Comparison of ENCODE assay signal across 29 cellular contexts in the genomic region with DNA sequence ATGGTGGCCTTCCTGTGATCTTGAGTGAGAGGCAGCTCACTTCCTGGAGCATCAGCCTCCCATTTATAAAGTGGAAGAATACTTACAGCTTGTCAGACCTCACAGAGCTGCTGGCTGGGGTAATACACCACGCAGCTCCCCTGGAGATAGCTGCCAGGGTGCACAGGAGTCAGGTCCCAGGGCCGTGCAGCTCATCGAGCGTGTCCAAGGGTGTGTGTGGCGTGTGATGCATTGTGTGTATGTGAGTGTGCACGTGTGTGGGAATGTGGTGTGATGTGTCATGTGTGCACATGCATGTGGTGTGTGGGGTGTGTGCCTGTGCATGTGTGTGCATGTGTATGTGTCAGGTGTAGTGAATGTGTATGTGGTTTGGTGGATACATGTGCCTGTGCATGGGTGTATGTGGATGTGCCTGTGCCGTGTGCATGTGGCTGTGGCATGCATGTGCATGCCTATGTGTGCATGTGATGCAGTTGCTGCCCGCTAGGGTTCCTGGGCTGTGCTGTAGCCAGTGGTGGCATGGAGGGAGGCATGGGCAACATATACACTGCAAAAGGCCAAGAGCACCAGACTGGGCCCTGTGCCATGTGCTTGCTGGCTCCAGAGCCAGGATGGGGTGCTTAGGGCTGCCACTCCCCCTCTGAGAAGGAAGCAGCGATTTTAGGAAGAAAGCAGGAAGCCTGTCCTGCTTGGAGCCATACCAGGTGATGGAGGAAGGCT. TPM values are rescaled to one million over a fixed set of nuclear protein-coding genes. Genes with fewer than 3 reads are reported as not detected.
A peak's percentile ranks its signal among the peaks of the same experiment; 100 is the strongest.
DNase-seq lines count a peak whose midpoint lies in the region; ATAC-seq, FAIRE-seq and TF ChIP-seq lines count a peak whose summit lies in the region.
"Had no signal": no experiment of that assay in that cellular context is flagged by ENCODE, and none has a peak within 500 bp of the region (broad histone marks: within the 10 kb centered on the region; RNA-seq: fewer than 3 reads in every experiment).

No MANE protein-coding gene starts in this region.

- CTCF ChIA-PET in K562 (lab: Yijun Ruan, JAX; ENCODE audit: low intra/inter-chr PET ratio), result no interaction called here

- intact Hi-C loops in K562 (cut with micrococcal nuclease) (no loop called here), lower lobe of right lung (cut with DNase I) (no loop called here), upper lobe of right lung (cut with DNase I) (no loop called here)

- H3K4me2 ChIP-seq in K562 (ENCODE audit: insufficient read depth, low read length), result no peak overlapping the region
- H3K4me2 ChIP-seq: A549, BLaER1, KMS-11, PC-9 had no signal

- H3K9me3 ChIP-seq in K562 (replicated peaks; ENCODE audit: control insufficient read depth, insufficient read depth, low read depth, low read length), result no peaks in the 10 kb centered on the region
- no peaks in the 10 kb centered on the region for H3K9me3 ChIP-seq in lower lobe of right lung
- no peaks in the 10 kb centered on the region for H3K9me3 ChIP-seq in upper lobe of right lung

- H3K9me3 Mint-ChIP-seq in activated naive CD8-positive, alpha-beta T cell treated with anti-CD3 and anti-CD28 coated beads, Interleukin-2, amount 10 ng/mL, durations not matched to agents 7 days and 5 days, result no peaks in the 10 kb centered on the region
- H3K9me3 Mint-ChIP-seq in activated naive CD8-positive, alpha-beta T cell treated with anti-CD3 and anti-CD28 coated beads for 36 hours, result peaks cover 1% of the 10 kb centered on the region
- no peaks in the 10 kb centered on the region for H3K9me3 Mint-ChIP-seq in endothelial cell (ENCODE audit: unreplicated experiment)
- H3K9me3 Mint-ChIP-seq: activated naive CD4-positive, alpha-beta T cell treated with anti-CD3 and anti-CD28 coated beads, Interleukin-2, amount 50 U/mL, for 72 hours; activated T-helper 17 cell treated with anti-CD3 and anti-CD28 coated beads, Interleukin-2, amount 50 U/mL, for 72 hours had no signal

- TF ChIP-seq EP300 in K562 (IDR thresholded peaks at IDR 0.05; ENCODE audit: low read length), result no peak

- 2% methylated on average over 9 of the region's 9 CpGs for WGBS in K562 (ENCODE audit: insufficient coverage, low coverage, missing lambda C conversion rate)

- H4K20me1 ChIP-seq in K562 (replicated peaks; ENCODE audit: control insufficient read depth, insufficient read depth, low read length), result peaks cover 4% of the 10 kb centered on the region; the same call in 1 of the 2 replicates
- H4K20me1 ChIP-seq: BLaER1 had no signal

- H3K4me1 ChIP-seq in K562 (replicated peaks in 1 of 2; ENCODE audit: control insufficient read depth in 2 of 2, insufficient read depth in 2 of 2, low read length in 2 of 2) (peaks cover 0 to 5% of the 10 kb centered on the region in 2 experiments; a peak in 1 of 5 replicates), lower lobe of right lung (no peaks in the 10 kb centered on the region), upper lobe of right lung (no peaks in the 10 kb centered on the region)
- H3K4me1 ChIP-seq: A549, BLaER1, esophagus squamous epithelium, gastroesophageal sphincter had no signal

- TF ChIP-seq RAD21 in K562 (CRISPR knock-in tag; conservative IDR thresholded peaks at IDR 0.05 in 1 of 2, IDR thresholded peaks at IDR 0.05 in 1 of 2), result no peak

- no peak for TF ChIP-seq POLR2A in K562 (conservative IDR thresholded peaks at IDR 0.05)

- no peak for ATAC-seq in activated naive CD8-positive, alpha-beta T cell treated with anti-CD3 and anti-CD28 coated beads, Interleukin-2, amount 10 ng/mL, durations not matched to agents 7 days and 5 days (ENCODE audit: low read depth)
- ATAC-seq in K562, result peak; percentile 62; the same call in 2 of the 3 replicates
- no peak for ATAC-seq in lower lobe of right lung
- peak; percentile 12 for ATAC-seq in upper lobe of right lung
- ATAC-seq in GM21723 (IDR thresholded peaks at IDR 0.05; ENCODE audit: unreplicated experiment), result no peak
- ATAC-seq: activated naive CD4-positive, alpha-beta T cell treated with anti-CD3 and anti-CD28 coated beads, Interleukin-2, amount 50 U/mL, for 72 hours; activated T-helper 17 cell treated with anti-CD3 and anti-CD28 coated beads, Interleukin-2, amount 50 U/mL, for 72 hours; gastroesophageal sphincter; HCT116; T-cell had no signal

- H3K27me3 ChIP-seq in K562 (ENCODE audit: control insufficient read depth in 2 of 2, insufficient read depth in 2 of 2, low read length in 2 of 2) (peaks cover 21 to 49% of the 10 kb centered on the region in 2 experiments), lower lobe of right lung (ENCODE audit: low read depth) (peaks cover 9% of the 10 kb centered on the region), upper lobe of right lung (peaks cover 18% of the 10 kb centered on the region)
- H3K27me3 ChIP-seq: BLaER1 had no signal

- POLR2A ChIA-PET in activated naive CD8-positive, alpha-beta T cell treated with anti-CD3 and anti-CD28 coated beads, Interleukin-2, amount 10 ng/mL, durations not matched to agents 7 days and 5 days (lab: Charles Lee), result no interaction called here
- POLR2A ChIA-PET in K562 (lab: Yijun Ruan, JAX), result interaction anchor here (0.6 to 1.1 kb wide), 2 partner anchors 14 kb away, joined by 3 read pairs; no protein-coding TSS in a partner anchor

- peaks cover 31% of the 10 kb centered on the region for H3K27me3 Mint-ChIP-seq in activated naive CD8-positive, alpha-beta T cell treated with anti-CD3 and anti-CD28 coated beads, Interleukin-2, amount 10 ng/mL, durations not matched to agents 7 days and 5 days
- H3K27me3 Mint-ChIP-seq in activated naive CD8-positive, alpha-beta T cell treated with anti-CD3 and anti-CD28 coated beads for 36 hours, result peaks cover 33% of the 10 kb centered on the region
- H3K27me3 Mint-ChIP-seq in endothelial cell (ENCODE audit: unreplicated experiment), result peaks cover 3% of the 10 kb centered on the region

- no peak overlapping the region for H3K27ac ChIP-seq in K562 (ENCODE audit: extremely low read depth, low read depth, low read length)
- no peak overlapping the region for H3K27ac ChIP-seq in lower lobe of right lung
- no peak overlapping the region for H3K27ac ChIP-seq in upper lobe of right lung
- H3K27ac ChIP-seq: A549, BLaER1, esophagus squamous epithelium, gastroesophageal sphincter, KMS-11, PC-9 had no signal

- H3K4me1 Mint-ChIP-seq in activated naive CD8-positive, alpha-beta T cell treated with anti-CD3 and anti-CD28 coated beads, Interleukin-2, amount 10 ng/mL, durations not matched to agents 7 days and 5 days, result no peaks in the 10 kb centered on the region
- no peaks in the 10 kb centered on the region for H3K4me1 Mint-ChIP-seq in activated naive CD8-positive, alpha-beta T cell treated with anti-CD3 and anti-CD28 coated beads for 36 hours
- no peaks in the 10 kb centered on the region for H3K4me1 Mint-ChIP-seq in endothelial cell (ENCODE audit: unreplicated experiment)
- H3K4me1 Mint-ChIP-seq: activated T-helper 17 cell treated with anti-CD3 and anti-CD28 coated beads, Interleukin-2, amount 50 U/mL, for 72 hours; T-cell had no signal

- H3K4me3 Mint-ChIP-seq in activated naive CD8-positive, alpha-beta T cell treated with anti-CD3 and anti-CD28 coated beads, Interleukin-2, amount 10 ng/mL, durations not matched to agents 7 days and 5 days, result no peak overlapping the region
- no peak overlapping the region for H3K4me3 Mint-ChIP-seq in activated naive CD8-positive, alpha-beta T cell treated with anti-CD3 and anti-CD28 coated beads for 36 hours
- H3K4me3 Mint-ChIP-seq in endothelial cell (ENCODE audit: unreplicated experiment), result no peak overlapping the region
- H3K4me3 Mint-ChIP-seq: activated T-helper 17 cell treated with anti-CD3 and anti-CD28 coated beads, Interleukin-2, amount 50 U/mL, for 72 hours; T-cell had no signal

- H3K4me3 ChIP-seq in K562 (no peak overlapping the region), lower lobe of right lung (no peak overlapping the region), upper lobe of right lung (no peak overlapping the region)
- H3K4me3 ChIP-seq: A549, BLaER1, esophagus squamous epithelium, gastroesophageal sphincter, PC-9 had no signal

- H3K27ac Mint-ChIP-seq in activated naive CD8-positive, alpha-beta T cell treated with anti-CD3 and anti-CD28 coated beads, Interleukin-2, amount 10 ng/mL, durations not matched to agents 7 days and 5 days, result no peak overlapping the region
- H3K27ac Mint-ChIP-seq in activated naive CD8-positive, alpha-beta T cell treated with anti-CD3 and anti-CD28 coated beads for 36 hours, result no peak overlapping the region
- no peak overlapping the region for H3K27ac Mint-ChIP-seq in endothelial cell (ENCODE audit: unreplicated experiment)
- H3K27ac Mint-ChIP-seq: activated T-helper 17 cell treated with anti-CD3 and anti-CD28 coated beads, Interleukin-2, amount 50 U/mL, for 72 hours; T-cell had no signal

- TF ChIP-seq CTCF in K562 (IDR thresholded peaks at IDR 0.05 in 2 of 3, conservative IDR thresholded peaks at IDR 0.05 in 1 of 3; ENCODE audit: insufficient read depth in 2 of 3, low read depth in 1 of 3, low read length in 3 of 3) (no peak), lower lobe of right lung (IDR thresholded peaks at IDR 0.05) (no peak), upper lobe of right lung (IDR thresholded peaks at IDR 0.05) (no peak), endothelial cell (IDR thresholded peaks at IDR 0.05; ENCODE audit: unreplicated experiment) (no peak)

- no peak for FAIRE-seq in K562 (lab: Jason Lieb, UNC)
- FAIRE-seq: A549, GM18507 had no signal

- H2AFZ ChIP-seq in K562 (ENCODE audit: low read depth, low read length), result no peak overlapping the region
- H2AFZ ChIP-seq: PC-9 had no signal

- BruUV-seq in K562 (replicated peaks; lab: Mats Ljungman, UMichigan), result no TSS peak

- peak; percentile 17 for DNase-seq in activated naive CD8-positive, alpha-beta T cell treated with anti-CD3 and anti-CD28 coated beads, Interleukin-2, amount 10 ng/mL, durations not matched to agents 7 days and 5 days
- no peak for DNase-seq in activated naive CD8-positive, alpha-beta T cell treated with anti-CD3 and anti-CD28 coated beads for 36 hours
- DNase-seq in K562 (ENCODE audit: extremely low read depth in 1 of 4, low spot score in 3 of 4) (no peak), lower lobe of right lung (peak; percentile 31), upper lobe of right lung (peak; percentile 35), NCI-H1048 (lab: John Stamatoyannopoulos, UW) (no peak), endothelial cell (ENCODE audit: low spot score) (no peak)
- DNase-seq: activated CD4-positive, alpha-beta T cell treated with anti-CD3 and anti-CD28 coated beads for 48 hours; cerebellar nuclear complex; COR-L47; effector CD8-positive, alpha-beta T cell; esophagus squamous epithelium; mammary epithelial cell; NCI-H187 treated with DMSO at 0.1 percent for 48 hours; NCI-H2227 treated with DMSO at 0.1 percent for 48 hours; occipital lobe; PC-9; stimulated activated CD4-positive, alpha-beta T cell treated with anti-CD3 and anti-CD28 coated beads, Interleukin-12 subunit alpha, Interleukin-12 subunit beta, amount 100 ng/mL, for 4 hours; T-cell had no signal

- no peaks in the 10 kb centered on the region for H3K79me2 ChIP-seq in K562 (ENCODE audit: control insufficient read depth, insufficient read depth, low read length)

- no peaks in the 10 kb centered on the region for H3K36me3 Mint-ChIP-seq in activated naive CD8-positive, alpha-beta T cell treated with anti-CD3 and anti-CD28 coated beads, Interleukin-2, amount 10 ng/mL, durations not matched to agents 7 days and 5 days
- H3K36me3 Mint-ChIP-seq in activated naive CD8-positive, alpha-beta T cell treated with anti-CD3 and anti-CD28 coated beads for 36 hours, result no peaks in the 10 kb centered on the region
- no peaks in the 10 kb centered on the region for H3K36me3 Mint-ChIP-seq in endothelial cell (ENCODE audit: low read depth, unreplicated experiment)
- H3K36me3 Mint-ChIP-seq: activated naive CD4-positive, alpha-beta T cell treated with anti-CD3 and anti-CD28 coated beads, Interleukin-2, amount 50 U/mL, for 72 hours; T-cell had no signal

- in situ Hi-C loops in K562 (cut with MboI), result no loop called here

- peak overlapping the region in 1 of 2 experiments; percentile 46; a peak in 1 of 4 replicates for H3K9ac ChIP-seq in K562 (ENCODE audit: insufficient read depth in 1 of 2, low read depth in 2 of 2, low read length in 2 of 2)
- H3K9ac ChIP-seq: BLaER1, KMS-11 had no signal

- H3K36me3 ChIP-seq in K562 (ENCODE audit: control insufficient read depth, insufficient read depth, low read length) (no peaks in the 10 kb centered on the region), lower lobe of right lung (no peaks in the 10 kb centered on the region), upper lobe of right lung (no peaks in the 10 kb centered on the region)
- H3K36me3 ChIP-seq: BLaER1, esophagus squamous epithelium, gastroesophageal sphincter had no signal

- no peaks in the 10 kb centered on the region for H3K9me1 ChIP-seq in K562 (ENCODE audit: control insufficient read depth, insufficient read depth, low read length)

RNA-seq across cellular contexts. Expression of gene WNT3A, which starts 24.6 kb away (rescaled TPM):
- not detected for total RNA-seq in activated naive CD8-positive, alpha-beta T cell treated with anti-CD3 and anti-CD28 coated beads, Interleukin-2, amount 10 ng/mL, durations not matched to agents 7 days and 5 days
- total RNA-seq in activated naive CD8-positive, alpha-beta T cell treated with anti-CD3 and anti-CD28 coated beads for 36 hours, result not detected
- total RNA-seq in K562 (2011; cell fraction: chromatin; rRNA removed; ENCODE audit: low replicate concordance), result not detected in 2 replicates
- not detected in 2 replicates for total RNA-seq in K562 (2011; cell fraction: nucleolus; rRNA removed)
- not detected in 2 replicates for total RNA-seq in K562 (2011; cell fraction: nucleoplasm; rRNA removed)
- total RNA-seq in K562 (2014; rRNA removed) (not detected in 2 replicates), K562 (2014; rRNA removed; fragmentation: Illumina TruSeq; extraction: Trizol) (not detected in 2 replicates), K562 (2015; rRNA removed; fragmentation: Illumina TruSeq; extraction: Trizol) (not detected in 2 replicates), K562 (2021) (not detected in 2 replicates), lower lobe of right lung (6.0 TPM), upper lobe of right lung (10.1 TPM), endothelial cell (ENCODE audit: unreplicated experiment) (not detected)
- polyA plus RNA-seq in K562 (2011; rRNA removed) (not detected in 2 replicates), K562 (2014; fragmentation: Illumina TruSeq; extraction: Trizol) (not detected in 2 replicates), K562 (2014; fragmentation: Nextera tagmentation; extraction: Ambion mirVana) (not detected), K562 (2014; rRNA removed) (not detected in 2 replicates)
- not detected in 2 replicates for polyA plus RNA-seq in K562 (2011; cell fraction: cytosol; rRNA removed)
- not detected in 2 replicates for polyA plus RNA-seq in K562 (2011; cell fraction: nucleus; rRNA removed)
- polyA plus RNA-seq in K562 (2012), result not detected in 2 replicates
- not detected in 2 replicates for polyA minus RNA-seq in K562 (2011; rRNA and poly(A)+ RNA removed)
- polyA minus RNA-seq in K562 (2011; cell fraction: cytosol; rRNA and poly(A)+ RNA removed), result not detected in 2 replicates
- not detected in 2 replicates for polyA minus RNA-seq in K562 (2011; cell fraction: nucleus; rRNA and poly(A)+ RNA removed)
- total RNA-seq: activated T-helper 17 cell treated with anti-CD3 and anti-CD28 coated beads, Interleukin-2, amount 50 U/mL, for 72 hours; gastroesophageal sphincter; kidney epithelial cell; mammary epithelial cell; occipital lobe had no signal
- polyA plus RNA-seq: A549 had no signal

RNA-seq across cellular contexts. Expression of gene ARF1, which starts 51.1 kb away (rescaled TPM):
- 100 to 1,000 TPM; 266 to 284 TPM for total RNA-seq in activated naive CD8-positive, alpha-beta T cell treated with anti-CD3 and anti-CD28 coated beads, Interleukin-2, amount 10 ng/mL, durations not matched to agents 7 days and 5 days
- total RNA-seq in activated naive CD8-positive, alpha-beta T cell treated with anti-CD3 and anti-CD28 coated beads for 36 hours, result 100 to 1,000 TPM; 342 to 350 TPM
- total RNA-seq in K562 (2011; cell fraction: chromatin; rRNA removed; ENCODE audit: low replicate concordance), result 99.7 and 210 TPM in 2 replicates
- 245 and 251 TPM in 2 replicates for total RNA-seq in K562 (2011; cell fraction: nucleolus; rRNA removed)
- 187 and 199 TPM in 2 replicates for total RNA-seq in K562 (2011; cell fraction: nucleoplasm; rRNA removed)
- total RNA-seq in K562 (2014; rRNA removed) (325 and 442 TPM in 2 replicates), K562 (2014; rRNA removed; fragmentation: Illumina TruSeq; extraction: Trizol) (120 and 140 TPM in 2 replicates), K562 (2015; rRNA removed; fragmentation: Illumina TruSeq; extraction: Trizol) (192 and 198 TPM in 2 replicates), K562 (2021) (472 and 483 TPM in 2 replicates), lower lobe of right lung (368 TPM), upper lobe of right lung (397 TPM), endothelial cell (ENCODE audit: unreplicated experiment) (393 TPM)
- polyA plus RNA-seq in K562 (2011; rRNA removed) (351 and 621 TPM in 2 replicates), K562 (2014; fragmentation: Illumina TruSeq; extraction: Trizol) (593 and 811 TPM in 2 replicates), K562 (2014; fragmentation: Nextera tagmentation; extraction: Ambion mirVana) (100 to 1,000 TPM in 1 of 2 experiments, 10 to 100 TPM in 1; 69.8 to 232 TPM), K562 (2014; rRNA removed) (435 and 476 TPM in 2 replicates)
- 776 and 1,036 TPM in 2 replicates for polyA plus RNA-seq in K562 (2011; cell fraction: cytosol; rRNA removed)
- polyA plus RNA-seq in K562 (2011; cell fraction: nucleus; rRNA removed), result 257 and 274 TPM in 2 replicates
- 485 and 750 TPM in 2 replicates for polyA plus RNA-seq in K562 (2012)
- 408 and 480 TPM in 2 replicates for polyA minus RNA-seq in K562 (2011; rRNA and poly(A)+ RNA removed)
- 429 and 660 TPM in 2 replicates for polyA minus RNA-seq in K562 (2011; cell fraction: cytosol; rRNA and poly(A)+ RNA removed)
- polyA minus RNA-seq in K562 (2011; cell fraction: nucleus; rRNA and poly(A)+ RNA removed), result 68.0 and 128 TPM in 2 replicates

Comparison
In these comparisons a context has a peak if more than half of its experiments do, and no peak if none do; other contexts are left out.
1. DNase-seq: peak in activated naive CD8-positive, alpha-beta T cell treated with anti-CD3 and anti-CD28 coated beads, Interleukin-2, amount 10 ng/mL, durations not matched to agents 7 days and 5 days (single experiment), lower lobe of right lung (single experiment) and upper lobe of right lung (single experiment); none in activated naive CD8-positive, alpha-beta T cell treated with anti-CD3 and anti-CD28 coated beads for 36 hours (single experiment), K562 (0 of 4), NCI-H1048 (single experiment) and endothelial cell (single experiment).
2. ATAC-seq: peak in K562 (single experiment) and upper lobe of right lung (single experiment); none in activated naive CD8-positive, alpha-beta T cell treated with anti-CD3 and anti-CD28 coated beads, Interleukin-2, amount 10 ng/mL, durations not matched to agents 7 days and 5 days (single experiment), lower lobe of right lung (0 of 2) and GM21723 (single experiment).